ENCODE assay signal across 10 cellular contexts in the genomic region with DNA sequence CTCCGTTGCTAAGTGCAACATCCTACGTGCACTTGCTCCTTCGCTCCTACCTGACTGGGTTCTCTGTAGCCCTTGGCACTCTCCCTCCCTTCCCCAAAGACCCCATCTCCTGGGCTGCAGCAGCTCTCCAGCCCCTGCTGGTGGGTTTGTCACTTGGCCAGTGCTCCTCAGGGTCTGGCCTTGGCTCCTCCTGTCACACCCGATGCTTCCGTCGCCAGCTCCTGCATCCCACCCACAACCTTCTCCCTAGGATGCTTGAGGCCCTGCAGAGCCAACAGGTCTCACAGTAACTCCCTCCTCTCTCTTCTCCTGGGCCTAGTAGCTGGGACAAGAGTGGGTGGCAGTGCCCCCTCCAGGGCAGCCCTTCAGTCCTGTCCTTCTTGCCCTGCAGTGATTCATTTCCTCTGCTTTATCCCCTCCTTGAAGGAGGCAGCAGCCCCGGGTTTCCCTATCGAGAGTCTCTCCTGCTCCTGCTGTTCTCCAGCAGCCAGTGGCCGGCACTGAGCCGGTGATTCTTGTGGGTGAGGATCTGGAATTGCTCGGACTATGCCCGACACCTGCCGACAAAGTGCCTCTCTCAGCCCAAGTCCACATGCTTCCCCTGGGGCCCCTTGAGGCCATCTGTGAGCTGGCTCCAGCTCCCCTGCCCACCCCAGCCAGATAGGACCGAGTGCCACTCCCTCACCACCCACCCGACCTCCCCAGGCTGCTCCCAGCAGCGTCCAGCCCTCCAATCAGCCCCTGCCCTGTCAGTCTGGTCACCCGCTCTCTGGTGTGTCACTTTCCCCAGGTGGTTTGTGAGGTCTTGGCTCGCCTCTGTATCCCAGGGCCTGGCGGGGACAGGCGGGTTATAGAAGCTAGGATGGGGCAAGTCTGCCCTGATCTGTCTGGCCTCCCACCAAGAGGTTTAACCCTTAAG. TPM values are rescaled to one million over a fixed set of nuclear protein-coding genes. Genes with fewer than 3 reads are reported as not detected.
DNase-seq lines count a peak whose midpoint lies in the region; ATAC-seq, FAIRE-seq and TF ChIP-seq lines count a peak whose summit lies in the region.
"Had no signal": no experiment of that assay in that cellular context is flagged by ENCODE, and none has a peak within 500 bp of the region (broad histone marks: within the 10 kb centered on the region; RNA-seq: fewer than 3 reads in every experiment).

No MANE protein-coding gene starts in this region.

- ATAC-seq in activated B cell treated with CpG ODN at 0.5 μM for 24 hours (ENCODE audit: low read depth) (peak; percentile 22), HG03108 (IDR thresholded peaks at IDR 0.05; ENCODE audit: unreplicated experiment) (no peak)

- CTCF ChIA-PET in activated B cell treated with CpG ODN at 0.5 μM for 24 hours (lab: Charles Lee), result interaction anchor here (1.1 kb wide), 1 partner anchor 17 kb away, joined by 3 read pairs; the partner anchor contains the start of gene CARHSP1
- CTCF ChIA-PET in OCI-LY7 (lab: Charles Lee; ENCODE audit: unreplicated experiment), result no interaction called here

- H3K27ac ChIP-seq in GM23248 (no peak overlapping the region; the same call in 1 of the 2 replicates), keratinocyte (ENCODE audit: control insufficient read depth, insufficient read depth, low read length) (no peak overlapping the region), OCI-LY7 (ENCODE audit: low read depth, low read length, poor library complexity, severe bottlenecking) (no peak overlapping the region)

- H4K20me1 ChIP-seq in GM23248 (ENCODE audit: insufficient read depth) (no peaks in the 10 kb centered on the region), keratinocyte (ENCODE audit: control insufficient read depth, extremely low read depth, insufficient read depth, low read length) (peaks cover 8% of the 10 kb centered on the region), OCI-LY7 (ENCODE audit: insufficient read depth, low read length) (no peaks in the 10 kb centered on the region)

- BruUV-seq in OCI-LY7 (replicated peaks; lab: Mats Ljungman, UMichigan), result no TSS peak

- peaks cover 33% of the 10 kb centered on the region for H3K4me1 ChIP-seq in GM23248 (ENCODE audit: insufficient read depth)
- H3K4me1 ChIP-seq in keratinocyte (ENCODE audit: control insufficient read depth, extremely low read depth, insufficient read depth, low read length), result peaks cover 26% of the 10 kb centered on the region
- H3K4me1 ChIP-seq in OCI-LY7 (ENCODE audit: insufficient read depth, low read length, poor library complexity, severe bottlenecking), result peaks cover 7% of the 10 kb centered on the region

- dilution Hi-C loops in keratinocyte (cut with MboI; ENCODE audit: extremely low pct_ligation_motif_present, low sequenced_read_pairs), result no loop called here

- TF ChIP-seq CTCF in activated B cell treated with CpG ODN at 0.5 μM for 24 hours (IDR thresholded peaks at IDR 0.05), result no peak
- TF ChIP-seq CTCF in keratinocyte (optimal IDR thresholded peaks at IDR 0.05 in 1 of 3, IDR thresholded peaks at IDR 0.05 in 1 of 3, conservative IDR thresholded peaks at IDR 0.05 in 1 of 3; ENCODE audit: extremely low read depth in 1 of 3, insufficient read depth in 2 of 3, low read length in 3 of 3), result peak in 2 of 3 experiments; percentile 15
- TF ChIP-seq CTCF in OCI-LY7 (conservative IDR thresholded peaks at IDR 0.05; ENCODE audit: low read length), result no peak

- H3K9me1 ChIP-seq in keratinocyte (ENCODE audit: control insufficient read depth, extremely low read depth, insufficient read depth, low read length), result no peaks in the 10 kb centered on the region

- peaks cover 10% of the 10 kb centered on the region for H3K27me3 Mint-ChIP-seq in activated B cell treated with CpG ODN at 0.5 μM for 24 hours

- no peak for FAIRE-seq in keratinocyte (lab: Jason Lieb, UNC)

- peaks cover 24% of the 10 kb centered on the region for H3K4me1 Mint-ChIP-seq in activated B cell treated with CpG ODN at 0.5 μM for 24 hours

- intact Hi-C loops in activated B cell treated with CpG ODN at 0.5 μM for 24 hours (cut with micrococcal nuclease) (no loop called here), OCI-LY7 (cut with micrococcal nuclease; ENCODE audit: unreplicated experiment) (no loop called here)

- in situ Hi-C loops in ACHN (cut with HindIII; ENCODE audit: low pct_ligation_motif_present, low pct_unique_long_range_greater_than_20kb, low sequenced_read_pairs), result no loop called here
- in situ Hi-C loops in GM23248 (cut with MboI), result loop anchor here (10.0 kb wide), 1 partner anchor 231 kb away; no protein-coding TSS in a partner anchor

- no peak overlapping the region for H3K4me3 Mint-ChIP-seq in activated B cell treated with CpG ODN at 0.5 μM for 24 hours

- H3K4me2 ChIP-seq in GM23248 (ENCODE audit: unreplicated experiment) (peak overlapping the region; percentile 58), keratinocyte (ENCODE audit: control insufficient read depth, extremely low read depth, insufficient read depth, low read depth, low read length) (peak overlapping the region; percentile 22), OCI-LY7 (ENCODE audit: low read length) (no peak overlapping the region)

- H3K9ac ChIP-seq in GM23248, result 0 out of 2 replicates have a peak overlapping the region, but pooled peaks have one; percentile 16
- peak overlapping the region; percentile 15 for H3K9ac ChIP-seq in keratinocyte (ENCODE audit: control insufficient read depth, extremely low read depth, insufficient read depth, low read length)

- no peaks in the 10 kb centered on the region for H3K9me3 Mint-ChIP-seq in activated B cell treated with CpG ODN at 0.5 μM for 24 hours

- H3K79me2 ChIP-seq in GM23248 (ENCODE audit: insufficient read depth) (no peaks in the 10 kb centered on the region), keratinocyte (ENCODE audit: control insufficient read depth, insufficient read depth, low read length) (no peaks in the 10 kb centered on the region), OCI-LY7 (ENCODE audit: insufficient read depth, low read depth, low read length) (no peaks in the 10 kb centered on the region)

- no peaks in the 10 kb centered on the region for H3K9me2 ChIP-seq in GM23248 (ENCODE audit: insufficient read depth)
- no peaks in the 10 kb centered on the region for H3K9me2 ChIP-seq in OCI-LY7 (ENCODE audit: insufficient read depth, low read length)

- POLR2A ChIA-PET in activated B cell treated with CpG ODN at 0.5 μM for 24 hours (lab: Charles Lee) (interaction anchor here (0.6 kb wide), 1 partner anchor 130 kb away, joined by 4 read pairs; no protein-coding TSS in a partner anchor), OCI-LY7 (lab: Charles Lee) (no interaction called here)

- no peaks in the 10 kb centered on the region for H3K27me3 ChIP-seq in GM23248 (replicated peaks; ENCODE audit: insufficient read depth)
- H3K27me3 ChIP-seq in keratinocyte (ENCODE audit: control insufficient read depth, extremely low read depth, insufficient read depth, low read length), result no peaks in the 10 kb centered on the region

- H3K27ac Mint-ChIP-seq in activated B cell treated with CpG ODN at 0.5 μM for 24 hours, result peak overlapping the region; percentile 19

- H2AFZ ChIP-seq in GM23248 (no peak overlapping the region), keratinocyte (ENCODE audit: control insufficient read depth, low read length) (no peak overlapping the region), OCI-LY7 (ENCODE audit: low read length) (no peak overlapping the region)

- DNase-seq in ACHN (peak; percentile 79), GM23248 (peak; percentile 69), activated B cell treated with CpG ODN at 0.5 μM for 24 hours (no peak), keratinocyte (ENCODE audit: low read depth, low spot score) (no peak), SKM-1 treated with dmso at 0.1 percent for 144 hours (lab: John Stamatoyannopoulos, UW; ENCODE audit: unreplicated experiment) (no peak), NCI-H2081 (lab: John Stamatoyannopoulos, UW) (no peak), OCI-LY7 (ENCODE audit: low spot score) (no peak)
- DNase-seq: NCI-H2081 treated with DMSO at 0.1 percent for 48 hours; stimulated activated CD4-positive, alpha-beta T cell treated with anti-CD3 and anti-CD28 coated beads, Interleukin-15, amount 100 ng/mL, for 24 hours had no signal

- peaks cover 15% of the 10 kb centered on the region for H3K36me3 Mint-ChIP-seq in activated B cell treated with CpG ODN at 0.5 μM for 24 hours (ENCODE audit: low read depth)

- peaks cover 22% of the 10 kb centered on the region for H3F3A ChIP-seq in GM23248 (ENCODE audit: insufficient read depth)

- H3K4me3 ChIP-seq in GM23248, result no peak overlapping the region
- H3K4me3 ChIP-seq in keratinocyte (ENCODE audit: control insufficient read depth in 2 of 3, extremely low read depth in 1 of 3, insufficient read depth in 2 of 3, low read depth in 1 of 3, low read length in 3 of 3), result no peak overlapping the region
- H3K4me3 ChIP-seq in OCI-LY7 (ENCODE audit: low read depth, low read length, poor library complexity, severe bottlenecking), result no peak overlapping the region

- no peaks in the 10 kb centered on the region; the same call in 1 of the 2 replicates for H3K36me3 ChIP-seq in GM23248 (ENCODE audit: low read depth)
- peaks cover 12 to 14% of the 10 kb centered on the region in 2 experiments for H3K36me3 ChIP-seq in keratinocyte (ENCODE audit: control insufficient read depth in 2 of 2, extremely low read depth in 1 of 2, insufficient read depth in 2 of 2, low read length in 2 of 2)
- H3K36me3 ChIP-seq in OCI-LY7 (ENCODE audit: insufficient read depth, low read length), result peaks cover 4% of the 10 kb centered on the region

- H3K9me3 ChIP-seq in GM23248 (ENCODE audit: low read depth) (no peaks in the 10 kb centered on the region), keratinocyte (ENCODE audit: control insufficient read depth, low read depth, low read length) (no peaks in the 10 kb centered on the region), OCI-LY7 (ENCODE audit: low read length) (no peaks in the 10 kb centered on the region)

- 20 to 23% methylated on average over 19 to 20 of the region's 20 CpGs for WGBS in GM23248 (ENCODE audit: low coverage in 1 of 2, low lambda C conversion rate in 2 of 2, missing lambda C conversion rate in 2 of 2), 2 experiments

RNA-seq across cellular contexts. Expression of gene LITAFD, which starts 3.8 kb away (rescaled TPM):
- not detected in 2 replicates for total RNA-seq in GM23248 (2014; rRNA removed; shearing (Covaris generic))
- polyA plus RNA-seq in GM23248 (2016; fragmentation: Nextera tagmentation; extraction: Ambion mirVana) (not detected in 2 replicates), keratinocyte (not detected in 3 replicates)
- total RNA-seq in activated B cell treated with CpG ODN at 0.5 μM for 24 hours (not detected in 2 replicates), OCI-LY7 (2022) (not detected in 2 replicates)
- polyA plus RNA-seq in keratinocyte (2011; ENCODE audit: low read depth), result not detected
- polyA plus RNA-seq in keratinocyte (2011; cell fraction: cytosol; rRNA removed), result not detected in 2 replicates
- not detected in 2 replicates for polyA plus RNA-seq in keratinocyte (2011; cell fraction: nucleus; rRNA removed)
- not detected in 2 replicates for polyA plus RNA-seq in keratinocyte (2012; ENCODE audit: low replicate concordance)
- polyA minus RNA-seq in keratinocyte, result not detected in 3 replicates
- polyA minus RNA-seq in keratinocyte (2011; cell fraction: cytosol; rRNA and poly(A)+ RNA removed), result not detected
- not detected in 2 replicates for polyA minus RNA-seq in keratinocyte (2011; cell fraction: nucleus; rRNA and poly(A)+ RNA removed)
- not detected in 2 replicates for total RNA-seq in OCI-LY7 (2014; rRNA removed; shearing (Covaris generic))

RNA-seq across cellular contexts. Expression of gene CARHSP1, which starts 17.1 kb away (rescaled TPM):
- 129 and 143 TPM in 2 replicates for total RNA-seq in GM23248 (2014; rRNA removed; shearing (Covaris generic))
- polyA plus RNA-seq in GM23248 (2016; fragmentation: Nextera tagmentation; extraction: Ambion mirVana) (150 and 156 TPM in 2 replicates), keratinocyte (61.9 to 90.8 TPM (median 88.4 TPM) in 3 replicates)
- total RNA-seq in activated B cell treated with CpG ODN at 0.5 μM for 24 hours (21.3 and 27.0 TPM in 2 replicates), OCI-LY7 (2022) (156 and 173 TPM in 2 replicates)
- 10.9 TPM for polyA plus RNA-seq in keratinocyte (2011; ENCODE audit: low read depth)
- polyA plus RNA-seq in keratinocyte (2011; cell fraction: cytosol; rRNA removed), result 58.2 and 109 TPM in 2 replicates
- 39.2 and 49.4 TPM in 2 replicates for polyA plus RNA-seq in keratinocyte (2011; cell fraction: nucleus; rRNA removed)
- 37.3 and 160 TPM in 2 replicates for polyA plus RNA-seq in keratinocyte (2012; ENCODE audit: low replicate concordance)
- polyA minus RNA-seq in keratinocyte, result 100 to 120 TPM (median 101 TPM) in 3 replicates
- polyA minus RNA-seq in keratinocyte (2011; cell fraction: cytosol; rRNA and poly(A)+ RNA removed), result 138 TPM
- 17.3 and 24.8 TPM in 2 replicates for polyA minus RNA-seq in keratinocyte (2011; cell fraction: nucleus; rRNA and poly(A)+ RNA removed)
- 236 and 241 TPM in 2 replicates for total RNA-seq in OCI-LY7 (2014; rRNA removed; shearing (Covaris generic))

Comparison
In these comparisons a context has a peak if more than half of its experiments do, and no peak if none do; other contexts are left out.
1. DNase-seq: peak in ACHN (single experiment) and GM23248 (single experiment); none in activated B cell treated with CpG ODN at 0.5 μM for 24 hours (single experiment), keratinocyte (single experiment), SKM-1 treated with dmso at 0.1 percent for 144 hours (single experiment), NCI-H2081 (0 of 2) and OCI-LY7 (single experiment).
2. CTCF ChIP-seq: peak in keratinocyte (2 of 3); none in activated B cell treated with CpG ODN at 0.5 μM for 24 hours (single experiment) and OCI-LY7 (single experiment).